Comparison of ENCODE assay signal across 16 cellular contexts in the genomic region with DNA sequence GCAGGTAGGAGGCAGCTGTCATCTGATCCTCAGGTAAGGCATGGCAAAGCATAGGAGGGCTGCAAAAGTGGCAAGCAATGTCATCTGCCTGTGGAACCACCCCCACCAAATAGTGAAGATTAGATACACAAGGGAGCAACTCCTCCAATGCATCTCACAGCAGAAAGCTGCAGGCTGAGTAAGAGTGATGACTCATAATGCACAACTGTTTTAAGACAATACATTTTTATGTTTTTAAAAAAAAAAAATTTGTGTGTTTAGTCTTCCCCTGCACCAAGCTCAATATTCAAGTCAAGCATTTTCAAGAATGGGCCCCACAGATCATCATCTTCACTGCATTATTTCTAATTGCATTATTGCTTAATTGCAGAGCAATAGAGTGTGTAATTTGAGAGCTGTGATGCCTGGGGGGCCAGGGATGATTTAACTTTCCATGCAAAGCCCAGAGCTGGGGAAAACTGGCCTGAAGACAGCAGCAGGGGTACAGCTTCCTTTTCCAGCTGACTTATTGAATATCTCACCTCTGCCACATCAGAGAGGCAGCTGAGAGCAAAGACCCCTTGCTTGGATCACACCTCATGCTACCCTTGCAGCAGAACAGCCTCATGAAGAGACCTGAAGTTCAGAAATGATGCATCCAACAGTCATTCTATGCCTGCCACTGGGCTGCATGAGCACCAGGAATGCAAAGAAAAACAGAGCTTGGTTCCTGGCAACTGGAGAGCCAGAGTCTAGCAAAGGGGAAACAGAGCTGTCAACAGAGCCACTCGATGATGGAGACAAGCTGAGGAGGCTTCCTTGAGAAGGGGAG. TPM values are rescaled to one million over a fixed set of nuclear protein-coding genes. Genes with fewer than 3 reads are reported as not detected.
DNase-seq lines count a peak whose midpoint lies in the region; ATAC-seq, FAIRE-seq and TF ChIP-seq lines count a peak whose summit lies in the region.
"Had no signal": no experiment of that assay in that cellular context is flagged by ENCODE, and none has a peak within 500 bp of the region (broad histone marks: within the 10 kb centered on the region; RNA-seq: fewer than 3 reads in every experiment).

No MANE protein-coding gene starts in this region.

- no peaks in the 10 kb centered on the region for H3K9me2 ChIP-seq in MM.1S (replicated peaks; ENCODE audit: insufficient read depth, low read length)

- H3K9me3 Mint-ChIP-seq in HFFc6 (no peaks in the 10 kb centered on the region), astrocyte (ENCODE audit: unreplicated experiment) (no peaks in the 10 kb centered on the region)
- peaks cover 8% of the 10 kb centered on the region for H3K9me3 Mint-ChIP-seq in CD8-positive, alpha-beta T cell

- H3K4me1 Mint-ChIP-seq in HFFc6 (ENCODE audit: low read depth) = peaks cover 40% of the 10 kb centered on the region
- H3K4me1 Mint-ChIP-seq in astrocyte (ENCODE audit: low read depth, unreplicated experiment) = peaks cover 33% of the 10 kb centered on the region
- peaks cover 15% of the 10 kb centered on the region for H3K4me1 Mint-ChIP-seq in CD8-positive, alpha-beta T cell (ENCODE audit: low read depth)
- H3K4me1 Mint-ChIP-seq: activated B cell treated with CpG ODN at 0.5 μM for 24 hours had no signal

- intact Hi-C loops in CD8-positive, alpha-beta T cell (cut with DNase I, micrococcal nuclease) = no loop called here

- no peaks in the 10 kb centered on the region for H3K27me3 ChIP-seq in astrocyte (ENCODE audit: insufficient read depth, low read length)
- H3K27me3 ChIP-seq in CD8-positive, alpha-beta T cell (ENCODE audit: insufficient read depth, low read length) = no peaks in the 10 kb centered on the region
- H3K27me3 ChIP-seq in MM.1S (replicated peaks; ENCODE audit: insufficient read depth, low read length) = peaks cover 43% of the 10 kb centered on the region

- no peaks in the 10 kb centered on the region for H3K36me3 Mint-ChIP-seq in HFFc6 (ENCODE audit: low read depth)
- no peaks in the 10 kb centered on the region for H3K36me3 Mint-ChIP-seq in astrocyte (ENCODE audit: low read depth, unreplicated experiment)
- H3K36me3 Mint-ChIP-seq in CD8-positive, alpha-beta T cell = no peaks in the 10 kb centered on the region
- H3K36me3 Mint-ChIP-seq: T-cell had no signal

- H3K27ac Mint-ChIP-seq in HFFc6 (peak overlapping the region; percentile 55), astrocyte (ENCODE audit: unreplicated experiment) (peak overlapping the region; percentile 92)
- no peak overlapping the region for H3K27ac Mint-ChIP-seq in CD8-positive, alpha-beta T cell
- H3K27ac Mint-ChIP-seq: activated B cell treated with CpG ODN at 0.5 μM for 24 hours; CD4-positive, alpha-beta T cell; T-cell had no signal

- CTCF ChIA-PET in CD8-positive, alpha-beta T cell (lab: Charles Lee) = no interaction called here

- FAIRE-seq in astrocyte (lab: Jason Lieb, UNC) = no peak

- no peak overlapping the region for H3K4me3 ChIP-seq in astrocyte (ENCODE audit: insufficient read depth, low read depth, low read length)
- H3K4me3 ChIP-seq in CD8-positive, alpha-beta T cell (ENCODE audit: low read depth, low read length) = no peak overlapping the region
- no peak overlapping the region for H3K4me3 ChIP-seq in MM.1S (ENCODE audit: low read length)
- H3K4me3 ChIP-seq: heart right ventricle had no signal

- peaks cover 7% of the 10 kb centered on the region for H3K4me1 ChIP-seq in astrocyte (ENCODE audit: insufficient read depth, low read length)
- peaks cover 10% of the 10 kb centered on the region for H3K4me1 ChIP-seq in CD8-positive, alpha-beta T cell (ENCODE audit: insufficient read depth, low read length)
- H3K4me1 ChIP-seq in MM.1S (ENCODE audit: low read length) = no peaks in the 10 kb centered on the region
- H3K4me1 ChIP-seq: heart right ventricle had no signal

- in situ Hi-C loops in GM13976 (cut with MboI; ENCODE audit: low sequenced_read_pairs, unreplicated experiment) = no loop called here

- no peaks in the 10 kb centered on the region for H3K36me3 ChIP-seq in astrocyte (ENCODE audit: insufficient read depth, low read length)
- no peaks in the 10 kb centered on the region for H3K36me3 ChIP-seq in CD8-positive, alpha-beta T cell (ENCODE audit: insufficient read depth, low read length)
- no peaks in the 10 kb centered on the region for H3K36me3 ChIP-seq in MM.1S (replicated peaks; ENCODE audit: insufficient read depth, low read length)
- H3K36me3 ChIP-seq: heart right ventricle had no signal

- no peaks in the 10 kb centered on the region for H4K20me1 ChIP-seq in astrocyte (ENCODE audit: insufficient read depth, low read length)
- H4K20me1 ChIP-seq in MM.1S (ENCODE audit: insufficient read depth, low read length) = no peaks in the 10 kb centered on the region

- ATAC-seq in CD8-positive, alpha-beta T cell = no peak
- ATAC-seq: heart right ventricle, left cardiac atrium, T-cell had no signal

- H2AFZ ChIP-seq in astrocyte (ENCODE audit: low read depth, low read length) (no peak overlapping the region), MM.1S (ENCODE audit: low read length) (no peak overlapping the region)

- H3K9me3 ChIP-seq in astrocyte (ENCODE audit: insufficient read depth, low read depth, low read length) (peaks cover 3% of the 10 kb centered on the region), MM.1S (replicated peaks; ENCODE audit: insufficient read depth, low read length) (no peaks in the 10 kb centered on the region)
- no peaks in the 10 kb centered on the region for H3K9me3 ChIP-seq in CD8-positive, alpha-beta T cell (ENCODE audit: low read length)

- peaks cover 11% of the 10 kb centered on the region for H3K27me3 Mint-ChIP-seq in HFFc6 (ENCODE audit: insufficient read depth)
- peaks cover 11% of the 10 kb centered on the region for H3K27me3 Mint-ChIP-seq in astrocyte (ENCODE audit: low read depth, unreplicated experiment)
- H3K27me3 Mint-ChIP-seq in CD8-positive, alpha-beta T cell (ENCODE audit: low read depth) = peaks cover 4% of the 10 kb centered on the region

- peak overlapping the region; percentile 33 for H3K4me2 ChIP-seq in astrocyte (ENCODE audit: low read length)
- H3K4me2 ChIP-seq in MM.1S (ENCODE audit: low read depth, low read length) = no peak overlapping the region

- H3K9ac ChIP-seq in astrocyte (ENCODE audit: low read length) (no peak overlapping the region), MM.1S (ENCODE audit: low read length) (no peak overlapping the region)

- no peaks in the 10 kb centered on the region for H3F3A ChIP-seq in MM.1S (ENCODE audit: insufficient read depth, low read length)

- POLR2A ChIA-PET in CD8-positive, alpha-beta T cell (lab: Charles Lee) = interaction anchor here (0.7 to 1.7 kb wide), 2 partner anchors 12 to 22 kb away, joined by 3 read pairs; partner anchors contain the start of gene POP4

- TF ChIP-seq CTCF in HFFc6 (IDR thresholded peaks at IDR 0.05) (no peak), astrocyte (IDR thresholded peaks at IDR 0.05; ENCODE audit: insufficient read depth, low read depth, low read length) (no peak), MM.1S (IDR thresholded peaks at IDR 0.05; ENCODE audit: low read length) (no peak), GM13976 (IDR thresholded peaks at IDR 0.05; ENCODE audit: borderline replicate concordance, control extremely low read depth, extremely low read depth, insufficient read depth, missing control alignments) (no peak)
- no peak for TF ChIP-seq CTCF in CD8-positive, alpha-beta T cell (IDR thresholded peaks at IDR 0.05)

- DNase-seq in Daoy (ENCODE audit: low read depth) (peak; percentile 66), HFFc6 (peak; percentile 22), astrocyte (ENCODE audit: low read depth) (no peak), left kidney (ENCODE audit: low read depth, low spot score) (peak; percentile 67), MM.1S (no peak), GM13976 (ENCODE audit: low spot score) (no peak)
- DNase-seq in CD8-positive, alpha-beta T cell = no peak
- DNase-seq: activated B cell treated with CpG ODN at 0.5 μM for 24 hours; CD4-positive, alpha-beta T cell; heart right ventricle; left cardiac atrium; NCI-H2029; RPMI8226; T-cell had no signal

- H3K27ac ChIP-seq in astrocyte (ENCODE audit: low read depth, low read length) (no peak overlapping the region), MM.1S (ENCODE audit: low read length) (no peak overlapping the region)
- no peak overlapping the region for H3K27ac ChIP-seq in CD8-positive, alpha-beta T cell (ENCODE audit: low read depth, low read length)
- H3K27ac ChIP-seq: heart right ventricle, HL-60 had no signal

- H3K4me3 Mint-ChIP-seq in HFFc6 = peak overlapping the region; percentile 32; the same call in 1 of the 2 replicates
- peak overlapping the region; percentile 40 for H3K4me3 Mint-ChIP-seq in astrocyte (ENCODE audit: unreplicated experiment)
- H3K4me3 Mint-ChIP-seq in CD8-positive, alpha-beta T cell = no peak overlapping the region
- H3K4me3 Mint-ChIP-seq: activated B cell treated with CpG ODN at 0.5 μM for 24 hours; CD4-positive, alpha-beta T cell; T-cell had no signal

- H3K79me2 ChIP-seq in astrocyte (ENCODE audit: insufficient read depth, low read length) (no peaks in the 10 kb centered on the region), MM.1S (ENCODE audit: low read length) (no peaks in the 10 kb centered on the region)

RNA-seq across cellular contexts. Expression of gene POP4, which starts 22.7 kb away (rescaled TPM):
- 129 and 169 TPM in 2 replicates for total RNA-seq in Daoy (2014; rRNA removed; shearing (Covaris generic))
- total RNA-seq in HFFc6 (2021; fragmentation: NEBNext Ultra II Directional; extraction: Animal tissue kit (Norgen Biotek cat#: 25700)) = 100 to 1,000 TPM in 2 of 6 experiments, 10 to 100 TPM in 4; 73.9 to 104 (median 88.8) TPM
- 52.3 and 60.6 TPM in 2 replicates for total RNA-seq in astrocyte
- total RNA-seq in CD8-positive, alpha-beta T cell = 10 to 100 TPM; 43.2 to 47.5 TPM

RNA-seq across cellular contexts. Expression of gene VSTM2B, which starts 57.6 kb away (rescaled TPM):
- total RNA-seq in Daoy (2014; rRNA removed; shearing (Covaris generic)) = not detected in 2 replicates
- total RNA-seq in HFFc6 (2021; fragmentation: NEBNext Ultra II Directional; extraction: Animal tissue kit (Norgen Biotek cat#: 25700)) = not detected
- not detected in 2 replicates for total RNA-seq in astrocyte
- total RNA-seq in CD8-positive, alpha-beta T cell = not detected
- total RNA-seq: activated B cell treated with CpG ODN at 0.5 μM for 24 hours; CD4-positive, alpha-beta T cell; heart right ventricle; left cardiac atrium; subcutaneous adipose tissue; T-cell had no signal

Comparison
In these comparisons a context has a peak if more than half of its experiments do, and no peak if none do; other contexts are left out.
1. DNase-seq: peak in Daoy (single experiment), HFFc6 (single experiment) and left kidney (single experiment); none in astrocyte (single experiment), CD8-positive, alpha-beta T cell (0 of 7), MM.1S (single experiment) and GM13976 (single experiment).